8 cellular contexts compared by ENCODE assay signal in genomic region chr7:95433952-95434351, GRCh38. TPM values are rescaled to one million over a fixed set of nuclear protein-coding genes. Genes with fewer than 3 reads are reported as not detected.
DNase-seq lines count a peak whose midpoint lies in the region; ATAC-seq, FAIRE-seq and TF ChIP-seq lines count a peak whose summit lies in the region.

No MANE protein-coding gene starts in this region.

- H3K27me3 Mint-ChIP-seq in Calu3 (ENCODE audit: unreplicated experiment), result no peaks in the 10 kb centered on the region

- H3K27me3 ChIP-seq in psoas muscle (ENCODE audit: insufficient read depth in 3 of 3, low read length in 2 of 3), result no peaks in the 10 kb centered on the region

- POLR2A ChIA-PET in RWPE1 (lab: Yijun Ruan, JAX; ENCODE audit: low non-redundant PET), result no interaction called here

- no peaks in the 10 kb centered on the region for H3K4me1 ChIP-seq in psoas muscle

- no peaks in the 10 kb centered on the region for H3K9me3 Mint-ChIP-seq in Calu3 (ENCODE audit: low read depth, unreplicated experiment)

- TF ChIP-seq CTCF in Calu3 (IDR thresholded peaks at IDR 0.05; ENCODE audit: unreplicated experiment) (no peak), VCaP (conservative IDR thresholded peaks at IDR 0.05) (no peak), fibroblast of pulmonary artery (IDR thresholded peaks at IDR 0.05; ENCODE audit: low read length, missing control alignments) (no peak), psoas muscle (IDR thresholded peaks at IDR 0.05) (no peak), RWPE1 (conservative IDR thresholded peaks at IDR 0.05; ENCODE audit: low read depth) (no peak)

- H3K36me3 Mint-ChIP-seq in Calu3 (ENCODE audit: insufficient read depth, unreplicated experiment), result peaks cover 14% of the 10 kb centered on the region

- intact Hi-C loops in Calu3 (cut with micrococcal nuclease; ENCODE audit: unreplicated experiment), result no loop called here
- intact Hi-C loops in psoas muscle (cut with DNase I), result loop anchor here in 1 of 2 donors (2.0 kb wide), 1 partner anchor 43 kb away; no protein-coding TSS in a partner anchor

- no peak for TF ChIP-seq POLR2A in GM12892 (IDR thresholded peaks at IDR 0.05; ENCODE audit: low read depth, low read length)

- H3K4me3 Mint-ChIP-seq in Calu3 (ENCODE audit: low read depth, unreplicated experiment), result peak overlapping the region; percentile 69

- DNase-seq in Calu3 (no peak), fibroblast of pulmonary artery (ENCODE audit: low read depth) (no peak), psoas muscle (no peak), RWPE1 (ENCODE audit: low spot score) (no peak), GM12892 (ENCODE audit: insufficient read length) (no peak), SW480 (ENCODE audit: low spot score) (no peak)

- ATAC-seq in psoas muscle, result no peak
- ATAC-seq in GM18870 (IDR thresholded peaks at IDR 0.05; ENCODE audit: unreplicated experiment), result no peak

- no peaks in the 10 kb centered on the region for H3K9me3 ChIP-seq in psoas muscle

- no peaks in the 10 kb centered on the region for H3K36me3 ChIP-seq in psoas muscle (ENCODE audit: insufficient read depth in 1 of 2, low read depth in 1 of 2)

- no TSS peak for BruUV-seq in Calu3 (replicated peaks; lab: Mats Ljungman, UMichigan)

- 48 to 59% (median 53%) methylated on average over 5 of the region's 5 CpGs for WGBS in psoas muscle, 3 donors

- H3K27ac Mint-ChIP-seq in Calu3 (ENCODE audit: unreplicated experiment), result peak overlapping the region; percentile 36

- H3K27ac ChIP-seq in VCaP (peak overlapping the region; percentile 92), psoas muscle (peak overlapping the region; percentile 91), RWPE1 (no peak overlapping the region)

- H3K4me3 ChIP-seq in fibroblast of pulmonary artery (replicated peaks; ENCODE audit: low read depth, low read length) (peak overlapping the region; percentile 60), psoas muscle (peak overlapping the region; percentile 85)

- CTCF ChIA-PET in Calu3 (lab: Charles Lee), result no interaction called here
- CTCF ChIA-PET in RWPE1 (lab: Yijun Ruan, JAX), result interaction anchor here (0.6 to 0.7 kb wide), 2 partner anchors 12 to 485 kb away, joined by 3 to 4 read pairs; no protein-coding TSS in a partner anchor

- FAIRE-seq in GM12892 (lab: Jason Lieb, UNC), result no peak

- H3K4me1 Mint-ChIP-seq in Calu3 (ENCODE audit: low read depth, unreplicated experiment), result peaks cover 18% of the 10 kb centered on the region

RNA-seq across cellular contexts. Expression of gene PON2, which starts 0.9 kb away (rescaled TPM):
- total RNA-seq in Calu3 (2022), result 73.7 and 79.6 TPM in 2 replicates
- 10 to 100 TPM; 12.1 to 21.9 (median 15.9) TPM for total RNA-seq in psoas muscle
- 10 to 100 TPM; 10.8 to 25.2 (median 11.3) TPM for polyA plus RNA-seq in psoas muscle
- 10.6 TPM for polyA plus RNA-seq in GM12892 (2012; ENCODE audit: missing spikeins)

RNA-seq across cellular contexts. Expression of gene PON3, which starts 37.8 kb away (rescaled TPM):
- total RNA-seq in Calu3 (2022) (5.3 and 6.5 TPM in 2 replicates), psoas muscle (under 1 TPM; 0.30 to 0.50 (median 0.46) TPM)
- under 1 TPM in 2 of 3 donors, not detected in 1; 0.43 to 0.48 TPM for polyA plus RNA-seq in psoas muscle
- polyA plus RNA-seq in GM12892 (2012; ENCODE audit: missing spikeins), result not detected

RNA-seq across cellular contexts. Expression of gene ASB4, which starts 51.8 kb away (rescaled TPM):
- 0.47 TPM in 1 of 2 replicates, not detected in the other for total RNA-seq in Calu3 (2022)
- 10 to 100 TPM in 3 of 4 donors, 1 to 10 TPM in 1; 7.7 to 18.8 (median 11.2) TPM for total RNA-seq in psoas muscle
- polyA plus RNA-seq in psoas muscle, result 10 to 100 TPM in 2 of 3 donors, under 1 TPM in 1; 0.23 to 24.0 (median 10.8) TPM
- polyA plus RNA-seq in GM12892 (2012; ENCODE audit: missing spikeins), result not detected
